ENCODE assay signal across 15 cellular contexts in the genomic region with DNA sequence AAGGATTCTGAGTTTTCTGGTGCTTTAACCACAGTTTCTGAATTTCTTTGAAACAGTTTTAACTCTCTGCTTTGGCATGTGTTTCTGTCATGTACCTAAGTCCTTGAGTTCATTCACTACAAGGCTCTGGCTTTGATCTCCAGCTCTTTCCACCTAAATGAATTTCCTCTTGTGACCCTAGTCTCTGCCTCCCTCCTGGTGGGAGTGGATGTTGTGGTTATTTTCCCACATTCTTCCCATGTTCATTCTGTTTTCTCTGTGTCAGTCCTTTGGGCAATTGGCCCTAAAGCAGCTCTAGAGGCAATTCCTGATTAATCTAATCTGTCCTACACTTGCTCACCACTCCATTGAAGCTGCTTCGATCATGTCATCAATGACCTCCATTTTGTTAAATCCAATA.
"Had no signal": no experiment of that assay in that cellular context is flagged by ENCODE, and none has a peak within 500 bp of the region (broad histone marks: within the 10 kb centered on the region; RNA-seq: fewer than 3 reads in every experiment).

No MANE protein-coding gene starts in this region.

- H3K4me3 ChIP-seq: coronary artery, lower lobe of right lung, right lobe of liver, transverse colon had no signal

- FAIRE-seq: endothelial cell of umbilical vein, frontal cortex had no signal

- DNase-seq: activated CD4-positive, alpha-beta T cell treated with anti-CD3 and anti-CD28 coated beads, Interleukin-2, amount 50 U/mL, for 48 hours; activated CD4-positive, CD25-positive, alpha-beta regulatory T cell treated with anti-CD3 and anti-CD28 coated beads, Interleukin-2, amount 50 U/mL, for 72 hours; activated gamma-delta T cell; activated T-cell treated with anti-CD3 and anti-CD28 coated beads, Interleukin-2, amount 50 U/mL, for 4 hours; effector CD4-positive, alpha-beta T cell; hippocampal formation; lower lobe of right lung; naive B cell; right lobe of liver; stimulated activated CD4-positive, alpha-beta T cell treated with anti-CD3 and anti-CD28 coated beads, Interleukin-2, amount 100 ng/mL, for 24 hours; stimulated activated naive B cell treated with anti-CD40 and anti-IgM and Interleukin-4, amounts not matched to agents 10 μg/mL and 1 μg/mL and 100 μg/mL, for 72 hours; transverse colon had no signal
